ENCODE assay signal across 8 cellular contexts in genomic region chr18:11752116-11752911, GRCh38.
A peak's percentile ranks its signal among the peaks of the same experiment; 100 is the strongest.
DNase-seq lines count a peak whose midpoint lies in the region; TF ChIP-seq lines count a peak whose summit lies in the region.

No MANE protein-coding gene starts in this region.

- H3K9me2 ChIP-seq in OCI-LY7 (ENCODE audit: insufficient read depth, low read length) = no peaks in the 10 kb centered on the region

- no peaks in the 10 kb centered on the region for H3K36me3 ChIP-seq in urinary bladder (ENCODE audit: insufficient read depth)
- H3K36me3 ChIP-seq in OCI-LY7 (ENCODE audit: insufficient read depth, low read length) = no peaks in the 10 kb centered on the region

- DNase-seq in stimulated activated CD4-positive, alpha-beta T cell treated with anti-CD3 and anti-CD28 coated beads, Interleukin-15, amount 100 ng/mL, for 24 hours = peak; percentile 30
- DNase-seq in stimulated activated CD4-positive, alpha-beta T cell treated with anti-CD3 and anti-CD28 coated beads, Interleukin-1b, Interleukin-23, amount 100 ng/mL, for 48 hours = no peak
- DNase-seq in brain pericyte (ENCODE audit: low read depth, low spot score) (peak; percentile 34), lower leg skin (ENCODE audit: low spot score in 2 of 2) (no peak), superior temporal gyrus (ENCODE audit: extremely low spot score) (no peak), OCI-LY7 (ENCODE audit: low spot score) (no peak), LoVo (ENCODE audit: low spot score) (no peak)

- TF ChIP-seq POLR2A in lower leg skin (IDR thresholded peaks at IDR 0.05) = no peak

- H3K9me3 ChIP-seq in OCI-LY7 (ENCODE audit: low read length) = no peaks in the 10 kb centered on the region

- CTCF ChIA-PET in OCI-LY7 (lab: Charles Lee; ENCODE audit: unreplicated experiment) = no interaction called here

- no peak overlapping the region for H3K27ac ChIP-seq in urinary bladder (ENCODE audit: low read depth)
- H3K27ac ChIP-seq in OCI-LY7 (ENCODE audit: low read depth, low read length, poor library complexity, severe bottlenecking) = no peak overlapping the region

- BruUV-seq in OCI-LY7 (replicated peaks; lab: Mats Ljungman, UMichigan) = no TSS peak

- peaks cover 4% of the 10 kb centered on the region for H3K4me1 ChIP-seq in urinary bladder (ENCODE audit: insufficient read depth)
- no peaks in the 10 kb centered on the region for H3K4me1 ChIP-seq in OCI-LY7 (ENCODE audit: insufficient read depth, low read length, poor library complexity, severe bottlenecking)

- 1 to 2% methylated on average over 47 to 61 of the region's 64 CpGs for WGBS in lower leg skin, 2 donors
- WGBS in urinary bladder = 2% methylated on average over 64 of the region's 64 CpGs

- peak overlapping the region; percentile 11 for H3K4me3 ChIP-seq in lower leg skin (ENCODE audit: low read depth, poor library complexity, severe bottlenecking)
- H3K4me3 ChIP-seq in urinary bladder (ENCODE audit: low read depth, low read length) = peak overlapping the region; percentile 47
- no peak overlapping the region for H3K4me3 ChIP-seq in OCI-LY7 (ENCODE audit: low read depth, low read length, poor library complexity, severe bottlenecking)

- no peaks in the 10 kb centered on the region for H3K79me2 ChIP-seq in OCI-LY7 (ENCODE audit: insufficient read depth, low read depth, low read length)

- no peaks in the 10 kb centered on the region for H4K20me1 ChIP-seq in OCI-LY7 (ENCODE audit: insufficient read depth, low read length)

- intact Hi-C loops in lower leg skin (cut with DNase I; ENCODE audit: low total_unique reads) (no loop called here), OCI-LY7 (cut with micrococcal nuclease; ENCODE audit: unreplicated experiment) (no loop called here)

- POLR2A ChIA-PET in OCI-LY7 (lab: Charles Lee) = no interaction called here

- TF ChIP-seq CTCF in lower leg skin (IDR thresholded peaks at IDR 0.05) (no peak), OCI-LY7 (conservative IDR thresholded peaks at IDR 0.05; ENCODE audit: low read length) (no peak)

- H2AFZ ChIP-seq in OCI-LY7 (ENCODE audit: low read length) = no peak overlapping the region

- H3K4me2 ChIP-seq in OCI-LY7 (ENCODE audit: low read length) = no peak overlapping the region

Comparison
In these comparisons a context has a peak if more than half of its experiments do, and no peak if none do; other contexts are left out.
1. DNase-seq: peak in stimulated activated CD4-positive, alpha-beta T cell treated with anti-CD3 and anti-CD28 coated beads, Interleukin-15, amount 100 ng/mL, for 24 hours (single experiment) and brain pericyte (single experiment); none in stimulated activated CD4-positive, alpha-beta T cell treated with anti-CD3 and anti-CD28 coated beads, Interleukin-1b, Interleukin-23, amount 100 ng/mL, for 48 hours (single experiment), lower leg skin (0 of 2), superior temporal gyrus (single experiment), OCI-LY7 (single experiment) and LoVo (single experiment).